8 cellular contexts compared by ENCODE assay signal in genomic region chr5:179559280-179560252, GRCh38. TPM values are rescaled to one million over a fixed set of nuclear protein-coding genes. Genes with fewer than 3 reads are reported as not detected.
DNase-seq lines count a peak whose midpoint lies in the region; ATAC-seq and TF ChIP-seq lines count a peak whose summit lies in the region.

No MANE protein-coding gene starts in this region.

- H3K4me1 ChIP-seq in SK-N-SH (ENCODE audit: control insufficient read depth in 1 of 2, insufficient read depth in 2 of 2, low read depth in 1 of 2, low read length in 1 of 2), result peaks cover 0 to 7% of the 10 kb centered on the region in 2 experiments; a peak in 2 of 4 replicates

- peak overlapping the region; percentile 83 to 93 (median 87) for H3K4me3 Mint-ChIP-seq in IgD-negative memory B cell
- H3K4me3 Mint-ChIP-seq in type B pancreatic cell, result peak overlapping the region; percentile 96

- H3K9me3 ChIP-seq in SK-N-SH, result no peaks in the 10 kb centered on the region

- H3K36me3 Mint-ChIP-seq in IgD-negative memory B cell (peaks cover 2% of the 10 kb centered on the region), type B pancreatic cell (peaks cover 3% of the 10 kb centered on the region)

- no peaks in the 10 kb centered on the region for H3K9me3 Mint-ChIP-seq in IgD-negative memory B cell
- H3K9me3 Mint-ChIP-seq in type B pancreatic cell, result no peaks in the 10 kb centered on the region

- H3K9me2 ChIP-seq in SK-N-SH, result no peaks in the 10 kb centered on the region

- H3K27me3 Mint-ChIP-seq in IgD-negative memory B cell (no peaks in the 10 kb centered on the region), type B pancreatic cell (no peaks in the 10 kb centered on the region)

- H3K4me2 ChIP-seq in SK-N-SH, result peak overlapping the region; percentile 93

- 2% methylated on average over 35 of the region's 52 CpGs for WGBS in SK-N-SH (ENCODE audit: low lambda C conversion rate)

- TF ChIP-seq RAD21 in SK-N-SH (IDR thresholded peaks at IDR 0.05; ENCODE audit: low read length), result no peak

- peak overlapping the region in 2 of 3 donors; percentile 77 to 92 for H3K27ac Mint-ChIP-seq in IgD-negative memory B cell
- H3K27ac Mint-ChIP-seq in type B pancreatic cell, result peak overlapping the region; percentile 98

- H3K4me3 ChIP-seq in SK-N-SH (ENCODE audit: low read depth in 2 of 2, low read length in 1 of 2), result peak overlapping the region; percentile 71 to 74

- H3K4me1 Mint-ChIP-seq in IgD-negative memory B cell (peaks cover 6 to 20% (median 17%) of the 10 kb centered on the region in 3 donors), type B pancreatic cell (ENCODE audit: unreplicated experiment) (peaks cover 13% of the 10 kb centered on the region)

- H3K27me3 ChIP-seq in SK-N-SH (ENCODE audit: insufficient read depth), result no peaks in the 10 kb centered on the region

- H3K27ac ChIP-seq in SK-N-SH (ENCODE audit: low read depth in 2 of 2, low read length in 1 of 2), result peak overlapping the region; percentile 80 to 96

- peaks cover 78% of the 10 kb centered on the region for H3K79me2 ChIP-seq in SK-N-SH (ENCODE audit: insufficient read depth)

- intact Hi-C loops in left cardiac atrium (cut with DNase I), result no loop called here
- intact Hi-C loops in posterior cingulate gyrus (cut with DNase I), result loop anchor here (5.0 to 10.0 kb wide), 2 partner anchors 63 to 935 kb away; partner anchors contain the start of genes CLK4 and HNRNPH1

- H3K36me3 ChIP-seq in SK-N-SH (replicated peaks in 1 of 2; ENCODE audit: control insufficient read depth in 1 of 2, insufficient read depth in 2 of 2, low read length in 1 of 2), result peaks cover 13 to 24% of the 10 kb centered on the region in 2 experiments

- peak overlapping the region; percentile 75 for H3K9ac ChIP-seq in SK-N-SH

- 0 out of 4 replicates have a peak, but pooled peaks of 1 of the 2 experiments have one; percentile 11 for TF ChIP-seq EP300 in SK-N-SH (IDR thresholded peaks at IDR 0.05; ENCODE audit: borderline replicate concordance in 1 of 2, low read depth in 1 of 2, low read length in 1 of 2)

- CTCF ChIA-PET in SK-N-SH (lab: Yijun Ruan, JAX), result interaction anchor here (0.5 to 1.8 kb wide), 3 partner anchors 44 to 563 kb away, joined by 3 to 5 read pairs (median 3); no protein-coding TSS in a partner anchor

- POLR2A ChIA-PET in SK-N-SH (lab: Yijun Ruan, JAX), result interaction anchor here (0.8 to 3.4 kb wide), 4 partner anchors 8 to 241 kb away, joined by 3 to 15 read pairs (median 7); partner anchors contain the start of genes HNRNPH1 and RUFY1

- H2AFZ ChIP-seq in SK-N-SH (ENCODE audit: low read depth), result peak overlapping the region; percentile 75

- ATAC-seq in GM21529 (IDR thresholded peaks at IDR 0.05; ENCODE audit: unreplicated experiment) (peak; percentile 100), left cardiac atrium (peak; percentile 100)

- DNase-seq in DMS 273 (lab: John Stamatoyannopoulos, UW; ENCODE audit: unreplicated experiment) (peak; percentile 99), SK-N-SH (peak; percentile 95), amygdala (lab: John Stamatoyannopoulos, UW) (peak; percentile 43 to 99 (median 96)), left cardiac atrium (peak; percentile 98), posterior cingulate gyrus (peak; percentile 96 to 100 (median 98)), type B pancreatic cell (ENCODE audit: extremely low spot score, unreplicated experiment) (peak; percentile 96)

- peaks cover 12% of the 10 kb centered on the region for H3F3A ChIP-seq in SK-N-SH (replicated peaks; ENCODE audit: insufficient read depth)

- no peaks in the 10 kb centered on the region for H4K20me1 ChIP-seq in SK-N-SH (ENCODE audit: insufficient read depth)

- TF ChIP-seq CTCF in SK-N-SH (IDR thresholded peaks at IDR 0.05), result no peak
- no peak for TF ChIP-seq CTCF in type B pancreatic cell (conservative IDR thresholded peaks at IDR 0.05)

TF ChIP-seq in SK-N-SH, 30 proteins besides CTCF, POLR2A, EP300 and RAD21:
- TF ChIP-seq NRF1 (IDR thresholded peaks at IDR 0.05; ENCODE audit: low read depth, low read length), result peak; percentile 60
- TF ChIP-seq POLR2AphosphoS5 (IDR thresholded peaks at IDR 0.05; ENCODE audit: low read depth, low read length), result peak; percentile 98
- TF ChIP-seq JUND (IDR thresholded peaks at IDR 0.05), result no peak
- no peak for TF ChIP-seq NFIC (IDR thresholded peaks at IDR 0.05; ENCODE audit: borderline replicate concordance)
- TF ChIP-seq CHD2 (IDR thresholded peaks at IDR 0.05; ENCODE audit: low read length, partially characterized antibody), result peak; percentile 75
- peak; percentile 86; the same call in 1 of the 2 replicates for TF ChIP-seq MXI1 (IDR thresholded peaks at IDR 0.05; ENCODE audit: low read depth, low read length)
- 0 out of 2 replicates have a peak, but pooled peaks have one; percentile 48 for TF ChIP-seq SIN3A (IDR thresholded peaks at IDR 0.05; ENCODE audit: borderline replicate concordance, low read depth, low read length)
- peak; percentile 35; the same call in 1 of the 2 replicates for TF ChIP-seq RCOR1 (IDR thresholded peaks at IDR 0.05; ENCODE audit: low read length)
- no peak for TF ChIP-seq SMC3 (IDR thresholded peaks at IDR 0.05; ENCODE audit: low read depth, low read length)
- peak; percentile 19; the same call in 1 of the 2 replicates for TF ChIP-seq PBX3 (IDR thresholded peaks at IDR 0.05)
- TF ChIP-seq REST (IDR thresholded peaks at IDR 0.05; ENCODE audit: low read depth, low read length), result 0 out of 2 replicates have a peak, but pooled peaks have one; percentile 6
- no peak for TF ChIP-seq RXRA (IDR thresholded peaks at IDR 0.05; ENCODE audit: borderline replicate concordance, low read depth)
- peak; percentile 84 for TF ChIP-seq TAF1 (IDR thresholded peaks at IDR 0.05; ENCODE audit: borderline replicate concordance, low read depth, low read length)
- peak; percentile 91 for TF ChIP-seq YY1 (IDR thresholded peaks at IDR 0.05; ENCODE audit: low read depth)
- peak; percentile 75 for TF ChIP-seq RFX5 (IDR thresholded peaks at IDR 0.05; ENCODE audit: low read length)
- peak; percentile 54; the same call in 1 of the 2 replicates for TF ChIP-seq GABPA (IDR thresholded peaks at IDR 0.05; ENCODE audit: low read depth)

RNA-seq across cellular contexts. Expression of gene RUFY1, which starts 9.2 kb away (rescaled TPM):
- 53.7 TPM for polyA plus RNA-seq in IgD-negative memory B cell
- 30.3 and 31.5 TPM in 2 replicates for polyA plus RNA-seq in SK-N-SH (2012; rRNA removed)
- 33.8 and 37.5 TPM in 2 replicates for polyA plus RNA-seq in SK-N-SH (2012; cell fraction: cytosol; rRNA removed)
- polyA plus RNA-seq in SK-N-SH (2012; cell fraction: nucleus; rRNA removed), result 50.3 and 59.9 TPM in 2 replicates
- 10 to 100 TPM; 22.9 to 26.3 TPM for total RNA-seq in left cardiac atrium
- total RNA-seq in type B pancreatic cell (ENCODE audit: low replicate concordance), result 41.2 and 51.6 TPM in 2 replicates

Comparison
In these comparisons a context has a peak if more than half of its experiments do, and no peak if none do; other contexts are left out.
1. Peak in every context shown above with its lines: DNase-seq, ATAC-seq, H3K4me3 ChIP-seq and H3K27ac ChIP-seq.